Comparison of ENCODE assay signal across 19 cellular contexts in genomic region chr5:173857231-173857630, GRCh38. TPM values are rescaled to one million over a fixed set of nuclear protein-coding genes. Genes with fewer than 3 reads are reported as not detected.
DNase-seq lines count a peak whose midpoint lies in the region; ATAC-seq, FAIRE-seq and TF ChIP-seq lines count a peak whose summit lies in the region.
"Had no signal": no experiment of that assay in that cellular context is flagged by ENCODE, and none has a peak within 500 bp of the region (broad histone marks: within the 10 kb centered on the region; RNA-seq: fewer than 3 reads in every experiment).

No MANE protein-coding gene starts in this region.

- POLR2A ChIA-PET in K562 (lab: Yijun Ruan, JAX), result interaction anchor here (0.7 to 3.1 kb wide), 7 partner anchors 11 to 536 kb away, joined by 3 to 11 read pairs (median 4); no protein-coding TSS in a partner anchor

- BruUV-seq in K562 (replicated peaks; lab: Mats Ljungman, UMichigan), result no TSS peak

- no peak overlapping the region; the same call in 1 of the 2 replicates for H2AFZ ChIP-seq in K562 (ENCODE audit: low read depth, low read length)

- H3K4me2 ChIP-seq in K562 (ENCODE audit: insufficient read depth, low read length), result no peak overlapping the region
- H3K4me2 ChIP-seq: BLaER1 treated with 17β-estradiol and CSF1 and Interleukin-3, amounts not matched to agents 10 nM and 100 nM had no signal

- in situ Hi-C loops in K562 (cut with MboI) (no loop called here), transverse colon (cut with MboI; ENCODE audit: low pct_ligation_motif_present in 1 of 4, low pct_unique_long_range_greater_than_20kb in 1 of 4, low sequenced_read_pairs in 3 of 4) (no loop called here)

- no peak for TF ChIP-seq EP300 in K562 (IDR thresholded peaks at IDR 0.05; ENCODE audit: low read length)
- TF ChIP-seq EP300 in transverse colon (IDR thresholded peaks at IDR 0.05; ENCODE audit: low read depth), result no peak

- no peaks in the 10 kb centered on the region for H3K9me1 ChIP-seq in K562 (ENCODE audit: control insufficient read depth, insufficient read depth, low read length)

- 62% methylated on average over 3 of the region's 3 CpGs for WGBS in K562 (ENCODE audit: insufficient coverage, low coverage, missing lambda C conversion rate)
- WGBS in transverse colon (ENCODE audit: low coverage in 1 of 2), 2 donors, result 84 to 100% methylated on average over 1 to 3 of the region's 3 CpGs

- DNase-seq in BE2C (peak; percentile 69), NCI-H82 treated with DMSO at 0.1 percent for 48 hours (lab: John Stamatoyannopoulos, UW; ENCODE audit: unreplicated experiment) (peak; percentile 32), K562 (ENCODE audit: extremely low read depth in 1 of 4, low spot score in 3 of 4) (no peak), retina (peak; percentile 57), RKO (ENCODE audit: low spot score) (no peak), transverse colon (no peak)
- DNase-seq: 8988T; Calu3; CD8-positive, alpha-beta T cell; DND-41; EL; IMR-90 had no signal

- CTCF ChIA-PET in K562 (lab: Yijun Ruan, JAX; ENCODE audit: low intra/inter-chr PET ratio), result no interaction called here

- intact Hi-C loops in K562 (cut with micrococcal nuclease), result no loop called here
- intact Hi-C loops in transverse colon (cut with DNase I; ENCODE audit: low total_unique reads), result no loop called here

- peaks cover 20% of the 10 kb centered on the region for H3K4me1 ChIP-seq in BE2C
- H3K4me1 ChIP-seq in K562 (replicated peaks in 1 of 2; ENCODE audit: control insufficient read depth in 2 of 2, insufficient read depth in 2 of 2, low read length in 2 of 2), result peaks cover 77 to 98% of the 10 kb centered on the region in 2 experiments
- peaks cover 5 to 18% (median 13%) of the 10 kb centered on the region in 4 donors for H3K4me1 ChIP-seq in transverse colon
- H3K4me1 ChIP-seq: HAP-1 had no signal

- H3K36me3 ChIP-seq in BE2C, result no peaks in the 10 kb centered on the region
- no peaks in the 10 kb centered on the region for H3K36me3 ChIP-seq in K562 (ENCODE audit: control insufficient read depth, insufficient read depth, low read length)
- H3K36me3 ChIP-seq in transverse colon, result no peaks in the 10 kb centered on the region
- H3K36me3 ChIP-seq: BLaER1 treated with 17β-estradiol and CSF1 and Interleukin-3, amounts not matched to agents 10 nM and 100 nM; HAP-1 had no signal

- H3K4me3 ChIP-seq in BE2C (ENCODE audit: low read depth, low read length) (no peak overlapping the region), K562 (no peak overlapping the region), transverse colon (no peak overlapping the region)
- H3K4me3 ChIP-seq: BLaER1 treated with 17β-estradiol and CSF1 and Interleukin-3, amounts not matched to agents 10 nM and 100 nM; GM12878; HAP-1 had no signal

- H3K27me3 ChIP-seq in BE2C, result no peaks in the 10 kb centered on the region
- H3K27me3 ChIP-seq in K562 (ENCODE audit: control insufficient read depth in 2 of 2, insufficient read depth in 2 of 2, low read length in 2 of 2), result no peaks in the 10 kb centered on the region; a peak in 1 of 5 replicates
- no peaks in the 10 kb centered on the region for H3K27me3 ChIP-seq in transverse colon
- H3K27me3 ChIP-seq: BLaER1 treated with 17β-estradiol and CSF1 and Interleukin-3, amounts not matched to agents 10 nM and 100 nM had no signal

- no peak for TF ChIP-seq CTCF in BE2C (IDR thresholded peaks at IDR 0.05; ENCODE audit: low read depth, low read length)
- TF ChIP-seq CTCF in K562 (IDR thresholded peaks at IDR 0.05 in 2 of 3, conservative IDR thresholded peaks at IDR 0.05 in 1 of 3; ENCODE audit: insufficient read depth in 2 of 3, low read depth in 1 of 3, low read length in 3 of 3), result no peak
- TF ChIP-seq CTCF in transverse colon (IDR thresholded peaks at IDR 0.05), result no peak

- no peak for TF ChIP-seq RAD21 in K562 (CRISPR knock-in tag; conservative IDR thresholded peaks at IDR 0.05 in 1 of 2, IDR thresholded peaks at IDR 0.05 in 1 of 2)

- H4K20me1 ChIP-seq in K562 (replicated peaks; ENCODE audit: control insufficient read depth, insufficient read depth, low read length), result no peaks in the 10 kb centered on the region
- H4K20me1 ChIP-seq: BLaER1 treated with 17β-estradiol and CSF1 and Interleukin-3, amounts not matched to agents 10 nM and 100 nM had no signal

- peak overlapping the region in 1 of 2 experiments; percentile 62; a peak in 1 of 4 replicates for H3K9ac ChIP-seq in K562 (ENCODE audit: insufficient read depth in 1 of 2, low read depth in 2 of 2, low read length in 2 of 2)
- H3K9ac ChIP-seq: BLaER1 treated with 17β-estradiol and CSF1 and Interleukin-3, amounts not matched to agents 10 nM and 100 nM had no signal

- no peaks in the 10 kb centered on the region for H3K9me3 ChIP-seq in BE2C
- H3K9me3 ChIP-seq in K562 (replicated peaks; ENCODE audit: control insufficient read depth, insufficient read depth, low read depth, low read length), result no peaks in the 10 kb centered on the region
- no peaks in the 10 kb centered on the region for H3K9me3 ChIP-seq in transverse colon
- H3K9me3 ChIP-seq: BLaER1 treated with 17β-estradiol and CSF1 and Interleukin-3, amounts not matched to agents 10 nM and 100 nM; HAP-1 had no signal

- FAIRE-seq in K562 (lab: Jason Lieb, UNC), result no peak
- FAIRE-seq: GM12878, GM19239, H1, HTR-8/SVneo had no signal

- H3K27ac ChIP-seq in K562 (ENCODE audit: extremely low read depth, low read depth, low read length) (peak overlapping the region; percentile 21; the same call in 1 of the 3 replicates), transverse colon (no peak overlapping the region)
- H3K27ac ChIP-seq: BLaER1 treated with 17β-estradiol and CSF1 and Interleukin-3, amounts not matched to agents 10 nM and 100 nM had no signal

- H3K79me2 ChIP-seq in K562 (ENCODE audit: control insufficient read depth, insufficient read depth, low read length), result no peaks in the 10 kb centered on the region

- ATAC-seq in K562, result no peak
- ATAC-seq in GM18511 (IDR thresholded peaks at IDR 0.05; ENCODE audit: unreplicated experiment), result no peak
- ATAC-seq: CD8-positive, alpha-beta T cell; GM12878 had no signal

- TF ChIP-seq POLR2A in K562 (conservative IDR thresholded peaks at IDR 0.05) (no peak), transverse colon (IDR thresholded peaks at IDR 0.05) (no peak)

TF ChIP-seq in K562, 482 proteins besides CTCF, POLR2A, EP300 and RAD21:
- TF ChIP-seq ZNF347 (CRISPR knock-in tag; IDR thresholded peaks at IDR 0.05; ENCODE audit: low read depth) (no peak), ATF1 (CRISPR knock-in tag; IDR thresholded peaks at IDR 0.05) (no peak), ATF1 (tag; IDR thresholded peaks at IDR 0.05) (no peak), PATZ1 (CRISPR knock-in tag; IDR thresholded peaks at IDR 0.05; ENCODE audit: borderline replicate concordance) (no peak), ADNP (tag; IDR thresholded peaks at IDR 0.05) (0 out of 2 replicates have a peak, but pooled peaks have one; percentile 7), ZNF253 (CRISPR knock-in tag; conservative IDR thresholded peaks at IDR 0.05) (no peak)
- TF ChIP-seq, protein P1, sequence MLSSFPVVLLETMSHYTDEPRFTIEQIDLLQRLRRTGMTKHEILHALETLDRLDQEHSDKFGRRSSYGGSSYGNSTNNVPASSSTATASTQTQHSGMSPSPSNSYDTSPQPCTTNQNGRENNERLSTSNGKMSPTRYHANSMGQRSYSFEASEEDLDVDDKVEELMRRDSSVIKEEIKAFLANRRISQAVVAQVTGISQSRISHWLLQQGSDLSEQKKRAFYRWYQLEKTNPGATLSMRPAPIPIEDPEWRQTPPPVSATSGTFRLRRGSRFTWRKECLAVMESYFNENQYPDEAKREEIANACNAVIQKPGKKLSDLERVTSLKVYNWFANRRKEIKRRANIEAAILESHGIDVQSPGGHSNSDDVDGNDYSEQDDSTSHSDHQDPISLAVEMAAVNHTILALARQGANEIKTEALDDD (IDR thresholded peaks at IDR 0.05), result peak; percentile 38

RNA-seq across cellular contexts. Expression of gene CPEB4, which starts 30.9 kb away (rescaled TPM):
- 18.9 TPM for polyA plus RNA-seq in BE2C (2012; ENCODE audit: insufficient read depth, insufficient read length, low read depth)
- 49.3 and 127 TPM in 2 replicates for total RNA-seq in K562 (2011; cell fraction: chromatin; rRNA removed; ENCODE audit: low replicate concordance)
- total RNA-seq in K562 (2011; cell fraction: nucleolus; rRNA removed), result 32.2 and 37.4 TPM in 2 replicates
- total RNA-seq in K562 (2011; cell fraction: nucleoplasm; rRNA removed), result 56.7 and 64.2 TPM in 2 replicates
- total RNA-seq in K562 (2014; rRNA removed), result 9.5 and 10.2 TPM in 2 replicates
- 20.6 and 21.8 TPM in 2 replicates for total RNA-seq in K562 (2014; rRNA removed; fragmentation: Illumina TruSeq; extraction: Trizol)
- 12.0 and 12.4 TPM in 2 replicates for total RNA-seq in K562 (2015; rRNA removed; fragmentation: Illumina TruSeq; extraction: Trizol)
- 17.7 and 19.7 TPM in 2 replicates for total RNA-seq in K562 (2021)
- polyA plus RNA-seq in K562 (2011; rRNA removed), result 17.6 and 21.3 TPM in 2 replicates
- 9.8 and 13.5 TPM in 2 replicates for polyA plus RNA-seq in K562 (2011; cell fraction: cytosol; rRNA removed)
- 33.8 and 38.5 TPM in 2 replicates for polyA plus RNA-seq in K562 (2011; cell fraction: nucleus; rRNA removed)
- polyA plus RNA-seq in K562 (2012), result 11.6 and 13.2 TPM in 2 replicates
- 9.3 and 13.2 TPM in 2 replicates for polyA plus RNA-seq in K562 (2014; fragmentation: Illumina TruSeq; extraction: Trizol)
- polyA plus RNA-seq in K562 (2014; fragmentation: Nextera tagmentation; extraction: Ambion mirVana), result 10 to 100 TPM in 1 of 2 experiments, 1 to 10 TPM in 1; 7.4 to 10.2 TPM
- 11.0 and 12.2 TPM in 2 replicates for polyA plus RNA-seq in K562 (2014; rRNA removed)
- polyA minus RNA-seq in K562 (2011; rRNA and poly(A)+ RNA removed), result 49.0 and 67.5 TPM in 2 replicates
- polyA minus RNA-seq in K562 (2011; cell fraction: cytosol; rRNA and poly(A)+ RNA removed), result 12.2 and 17.7 TPM in 2 replicates
- 45.2 and 47.7 TPM in 2 replicates for polyA minus RNA-seq in K562 (2011; cell fraction: nucleus; rRNA and poly(A)+ RNA removed)
- 10 to 100 TPM; 23.6 to 67.7 (median 36.5) TPM for total RNA-seq in transverse colon

Comparison
In these comparisons a context has a peak if more than half of its experiments do, and no peak if none do; other contexts are left out.
1. DNase-seq: peak in BE2C (single experiment), NCI-H82 treated with DMSO at 0.1 percent for 48 hours (single experiment) and retina (single experiment); none in K562 (0 of 4), RKO (single experiment) and transverse colon (single experiment).